ENCODE assay signal across 29 cellular contexts in genomic region chr10:9868499-9868898, GRCh38.
"Had no signal": no experiment of that assay in that cellular context is flagged by ENCODE, and none has a peak within 500 bp of the region (broad histone marks: within the 10 kb centered on the region; RNA-seq: fewer than 3 reads in every experiment).

No MANE protein-coding gene starts in this region.

- H3K4me3 ChIP-seq: ascending aorta, SJCRH30, SK-N-MC had no signal

- FAIRE-seq: bronchial epithelial cell, TTC549 had no signal

- ATAC-seq: activated CD4-positive, alpha-beta T cell treated with anti-CD3 and anti-CD28 coated beads for 36 hours; activated CD8-positive, alpha-beta T cell treated with anti-CD3 and anti-CD28 coated beads, Interleukin-2, amount 10 ng/mL, durations not matched to agents 7 days and 5 days; Panc1 had no signal

- H3K4me3 Mint-ChIP-seq: activated CD4-positive, alpha-beta T cell treated with anti-CD3 and anti-CD28 coated beads for 36 hours; activated CD4-positive, alpha-beta T cell treated with anti-CD3 and anti-CD28 coated beads, Interleukin-2, amount 10 ng/mL, durations not matched to agents 7 days and 5 days; activated CD8-positive, alpha-beta T cell treated with anti-CD3 and anti-CD28 coated beads, Interleukin-2, amount 10 ng/mL, durations not matched to agents 7 days and 5 days; activated naive CD4-positive, alpha-beta T cell treated with anti-CD3 and anti-CD28 coated beads, Interleukin-2, amount 50 U/mL, for 24 hours; activated naive CD8-positive, alpha-beta T cell treated with anti-CD3 and anti-CD28 coated beads, Interleukin-2, amount 10 ng/mL, durations not matched to agents 7 days and 5 days; activated T-cell treated with anti-CD3 and anti-CD28 coated beads, Interleukin-2, amount 50 U/mL, for 24 hours; T-helper 2 cell treated with Interferon-gamma antibody and Interleukin-4, amounts not matched to agents 5 μg/mL and 100 μg/mL, for 36 hours had no signal

- H3K36me3 Mint-ChIP-seq: activated naive CD4-positive, alpha-beta T cell treated with anti-CD3 and anti-CD28 coated beads, Interleukin-2, amount 50 U/mL, for 24 hours; activated naive CD8-positive, alpha-beta T cell treated with anti-CD3 and anti-CD28 coated beads, Interleukin-2, amount 10 ng/mL, durations not matched to agents 7 days and 5 days had no signal

- H3K27me3 Mint-ChIP-seq: activated CD4-positive, alpha-beta T cell treated with anti-CD3 and anti-CD28 coated beads, Interleukin-2, amount 10 ng/mL, durations not matched to agents 7 days and 5 days; activated naive CD8-positive, alpha-beta T cell treated with anti-CD3 and anti-CD28 coated beads, Interleukin-2, amount 10 ng/mL, durations not matched to agents 7 days and 5 days had no signal

- H3K4me1 ChIP-seq: ascending aorta, SJCRH30 had no signal

- H3K9me3 ChIP-seq: ascending aorta, SJCRH30 had no signal

- DNase-seq: activated CD4-positive, alpha-beta T cell treated with anti-CD3 and anti-CD28 coated beads for 36 hours; activated CD4-positive, alpha-beta T cell treated with anti-CD3 and anti-CD28 coated beads, Interleukin-2, amount 10 ng/mL, durations not matched to agents 7 days and 5 days; activated CD4-positive, alpha-beta T cell treated with anti-CD3 and anti-CD28 coated beads, Interleukin-2, amount 50 U/mL, for 48 hours; activated CD8-positive, alpha-beta T cell treated with anti-CD3 and anti-CD28 coated beads, Interleukin-2, amount 10 ng/mL, durations not matched to agents 7 days and 5 days; activated gamma-delta T cell; activated naive CD4-positive, alpha-beta T cell treated with Interleukin-2 at 50 U/mL for 16 hours; activated naive CD8-positive, alpha-beta T cell treated with anti-CD3 and anti-CD28 coated beads, Interleukin-2, amount 10 ng/mL, durations not matched to agents 7 days and 5 days; activated T-cell treated with anti-CD3 and anti-CD28 coated beads, Interleukin-2, amount 50 U/mL, for 24 hours; amygdala; MM.1S; MV-4-11; NCI-H1092; NCI-H1417; NCI-H146; NCI-H187; NCI-H2029 treated with DMSO at 0.1 percent for 48 hours; NCI-H2107; NCI-H2171; NCI-H524 treated with DMSO at 0.1 percent for 48 hours; SHP77 had no signal

- H3K27ac Mint-ChIP-seq: activated CD4-positive, alpha-beta T cell treated with anti-CD3 and anti-CD28 coated beads for 36 hours; activated CD4-positive, alpha-beta T cell treated with anti-CD3 and anti-CD28 coated beads, Interleukin-2, amount 10 ng/mL, durations not matched to agents 7 days and 5 days; activated CD8-positive, alpha-beta T cell treated with anti-CD3 and anti-CD28 coated beads, Interleukin-2, amount 10 ng/mL, durations not matched to agents 7 days and 5 days; activated naive CD4-positive, alpha-beta T cell treated with anti-CD3 and anti-CD28 coated beads, Interleukin-2, amount 50 U/mL, for 24 hours; activated naive CD8-positive, alpha-beta T cell treated with anti-CD3 and anti-CD28 coated beads, Interleukin-2, amount 10 ng/mL, durations not matched to agents 7 days and 5 days; activated T-cell treated with anti-CD3 and anti-CD28 coated beads, Interleukin-2, amount 50 U/mL, for 24 hours; activated T-helper 2 cell treated with anti-CD3 and anti-CD28 coated beads, Interferon-gamma antibody, Interleukin-2, Interleukin-4, amounts not matched to agents 10 μg/mL and 5 μg/mL and 100 μg/mL, durations not matched to agents 14 hours and 24 hours and 36 hours; T-helper 2 cell treated with Interferon-gamma antibody and Interleukin-4, amounts not matched to agents 5 μg/mL and 100 μg/mL, for 36 hours had no signal

- H3K4me1 Mint-ChIP-seq: activated CD4-positive, alpha-beta T cell treated with anti-CD3 and anti-CD28 coated beads for 36 hours; activated CD4-positive, alpha-beta T cell treated with anti-CD3 and anti-CD28 coated beads, Interleukin-2, amount 10 ng/mL, durations not matched to agents 7 days and 5 days; activated naive CD4-positive, alpha-beta T cell treated with anti-CD3 and anti-CD28 coated beads, Interleukin-2, amount 50 U/mL, for 24 hours; activated naive CD8-positive, alpha-beta T cell treated with anti-CD3 and anti-CD28 coated beads, Interleukin-2, amount 10 ng/mL, durations not matched to agents 7 days and 5 days had no signal

- H3K27me3 ChIP-seq: ascending aorta, SJCRH30 had no signal

- H3K36me3 ChIP-seq: ascending aorta, SJCRH30 had no signal

- H3K27ac ChIP-seq: ascending aorta, SJCRH30, SK-N-MC had no signal
